1 cellular context compared by ENCODE assay signal in genomic region chr3:45546223-45546622, GRCh38.
TF ChIP-seq lines count a peak whose summit lies in the region.

No MANE protein-coding gene starts in this region.

TF ChIP-seq in K562, 482 proteins besides CTCF, POLR2A, EP300 and RAD21 (continued from another document):
- TF ChIP-seq MNT (conservative IDR thresholded peaks at IDR 0.05) (0 out of 4 replicates have a peak, but pooled peaks of 1 of the 2 experiments have one; percentile 18), JUN (IDR thresholded peaks at IDR 0.05; ENCODE audit: borderline replicate concordance, low read depth, low read length) (no peak), JUN (CRISPR knock-in tag; IDR thresholded peaks at IDR 0.05; ENCODE audit: borderline replicate concordance) (no peak), NFIC (IDR thresholded peaks at IDR 0.05) (0 out of 2 replicates have a peak, but pooled peaks have one; percentile 2), NFRKB (IDR thresholded peaks at IDR 0.05; ENCODE audit: low read depth) (0 out of 2 replicates have a peak, but pooled peaks have one; percentile 8), ARID1B (IDR thresholded peaks at IDR 0.05) (0 out of 2 replicates have a peak, but pooled peaks have one; percentile 8), CREB3L1 (IDR thresholded peaks at IDR 0.05; ENCODE audit: borderline replicate concordance, low read depth) (no peak), SFPQ (IDR thresholded peaks at IDR 0.05; ENCODE audit: low read depth, low read length) (no peak), HOXB6 (CRISPR knock-in tag; IDR thresholded peaks at IDR 0.05; ENCODE audit: borderline replicate concordance) (no peak), EGR1 (conservative IDR thresholded peaks at IDR 0.05) (no peak), XRCC3 (IDR thresholded peaks at IDR 0.05) (no peak), TSHZ1 (CRISPR knock-in tag; IDR thresholded peaks at IDR 0.05) (no peak), GTF2B (IDR thresholded peaks at IDR 0.05; ENCODE audit: extremely low read depth, insufficient read length) (no peak), ZNF12 (CRISPR knock-in tag; IDR thresholded peaks at IDR 0.05) (no peak), ZBTB40 (IDR thresholded peaks at IDR 0.05) (no peak), ZBTB40 (CRISPR knock-in tag; IDR thresholded peaks at IDR 0.05) (no peak), ZNF395 (CRISPR knock-in tag; IDR thresholded peaks at IDR 0.05) (no peak), RBM25 (IDR thresholded peaks at IDR 0.05; ENCODE audit: low read depth, low read length, severe bottlenecking) (no peak), KAT7 (CRISPR knock-in tag; IDR thresholded peaks at IDR 0.05; ENCODE audit: borderline replicate concordance) (0 out of 2 replicates have a peak, but pooled peaks have one; percentile 33), SREBF1 (IDR thresholded peaks at IDR 0.05; ENCODE audit: borderline replicate concordance, low read depth, low read length) (no peak), FOXP1 (CRISPR knock-in tag; IDR thresholded peaks at IDR 0.05) (no peak), HDAC2 (IDR thresholded peaks at IDR 0.05) (no peak), HCFC1 (IDR thresholded peaks at IDR 0.05; ENCODE audit: low read depth, low read length) (no peak), NFATC3 (IDR thresholded peaks at IDR 0.05) (no peak), SMAD4 (CRISPR knock-in tag; conservative IDR thresholded peaks at IDR 0.05) (no peak), CHAMP1 (IDR thresholded peaks at IDR 0.05) (no peak)
